In genomic region chr1:24244519-24245268, GRCh38 we compare ENCODE assay signal across 24 cellular contexts. TPM values are rescaled to one million over a fixed set of nuclear protein-coding genes. Genes with fewer than 3 reads are reported as not detected.
"Had no signal": no experiment of that assay in that cellular context is flagged by ENCODE, and none has a peak within 500 bp of the region (broad histone marks: within the 10 kb centered on the region; RNA-seq: fewer than 3 reads in every experiment).

No MANE protein-coding gene starts in this region.

- H3K27ac ChIP-seq: Peyer's patch, RWPE1, SJCRH30, VCaP had no signal

- H3K9ac ChIP-seq: SK-N-SH had no signal

- H3K4me2 ChIP-seq: SK-N-SH had no signal

- H3K9me3 ChIP-seq: Peyer's patch, SJCRH30, SK-N-SH had no signal

- ATAC-seq: activated T-helper 17 cell treated with anti-CD3 and anti-CD28 coated beads, Interleukin-2, amount 50 U/mL, for 72 hours had no signal

- H3K27me3 ChIP-seq: Peyer's patch had no signal

- H3K4me3 ChIP-seq: Peyer's patch, SJCRH30 had no signal

- H3K36me3 ChIP-seq: Peyer's patch, SJCRH30 had no signal

- H3K4me1 ChIP-seq: Peyer's patch, SJCRH30 had no signal

- DNase-seq: activated CD4-positive, alpha-beta memory T cell treated with anti-CD3 and anti-CD28 coated beads for 36 hours; activated CD4-positive, alpha-beta T cell treated with anti-CD3 and anti-CD28 coated beads, Interleukin-2, amount 10 ng/mL, durations not matched to agents 7 days and 5 days; activated CD4-positive, CD25-positive, alpha-beta regulatory T cell; activated CD8-positive, alpha-beta memory T cell treated with anti-CD3 and anti-CD28 coated beads for 24 hours; activated gamma-delta T cell; activated naive CD4-positive, alpha-beta T cell treated with anti-CD3 and anti-CD28 coated beads for 36 hours; activated T-cell treated with anti-CD3 and anti-CD28 coated beads, Interleukin-2, amount 50 U/mL, for 48 hours; amygdala; Kasumi-1; NCI-H1105 treated with DMSO at 0.1 percent for 48 hours; NCI-H1436 treated with DMSO at 0.1 percent for 48 hours; NCI-H187; NCI-H2081; NCI-H446; NCI-H524; NCI-H748 treated with DMSO at 0.1 percent for 48 hours; Peyer's patch; Right ventricle myocardium superior; SJCRH30; SK-N-SH; T-helper 1 cell had no signal

- H3K9me2 ChIP-seq: SK-N-SH had no signal

RNA-seq across cellular contexts. Expression of gene IFNLR1, which starts 57.6 kb away (rescaled TPM):
- total RNA-seq: SJCRH30 had no signal
